In the genomic region with DNA sequence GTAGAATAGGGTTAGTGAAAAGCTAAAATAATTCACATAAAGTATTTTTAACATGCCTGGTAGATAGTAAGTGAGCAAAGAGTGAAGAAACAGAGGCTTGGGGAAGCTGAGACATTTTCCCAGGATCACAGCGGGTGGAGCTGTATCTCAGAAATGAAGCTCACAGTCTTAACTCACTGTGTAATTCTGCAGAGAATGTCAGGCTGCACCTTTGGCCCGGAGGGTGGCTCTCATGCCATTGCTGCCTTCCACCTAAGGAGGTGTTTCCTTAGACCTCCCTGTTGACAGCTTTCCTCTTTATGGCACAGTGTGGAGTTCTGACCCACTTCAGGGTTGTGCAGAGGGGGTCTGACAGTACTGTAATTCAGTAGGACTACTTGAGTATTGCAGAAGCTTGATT, we compare ENCODE assay signal across 26 cellular contexts. TPM values are rescaled to one million over a fixed set of nuclear protein-coding genes. Genes with fewer than 3 reads are reported as not detected.
"Had no signal": no experiment of that assay in that cellular context is flagged by ENCODE, and none has a peak within 500 bp of the region (broad histone marks: within the 10 kb centered on the region; RNA-seq: fewer than 3 reads in every experiment).

No MANE protein-coding gene starts in this region.

- H3K9me3 ChIP-seq: prostate gland, right atrium auricular region had no signal

- H3K27ac ChIP-seq: coronary artery, foreskin keratinocyte, left ventricle myocardium inferior, prostate gland, right atrium auricular region, transverse colon, WERI-Rb-1 had no signal

- H3K4me3 ChIP-seq: coronary artery, left ventricle myocardium inferior, prostate gland, right atrium auricular region, transverse colon had no signal

- H3K36me3 ChIP-seq: prostate gland, right atrium auricular region, transverse colon, WERI-Rb-1 had no signal

- H3K4me3 Mint-ChIP-seq: activated naive CD4-positive, alpha-beta T cell treated with anti-CD3 and anti-CD28 coated beads, Interleukin-2, amount 10 ng/mL, durations not matched to agents 7 days and 5 days; activated naive CD8-positive, alpha-beta T cell treated with anti-CD3 and anti-CD28 coated beads, Interleukin-2, amount 50 U/mL, for 24 hours had no signal

- H3K27me3 ChIP-seq: foreskin keratinocyte, right atrium auricular region, transverse colon had no signal

- ATAC-seq: activated naive CD8-positive, alpha-beta T cell treated with anti-CD3 and anti-CD28 coated beads, Interleukin-2, amount 50 U/mL, for 24 hours had no signal

- H3K27ac Mint-ChIP-seq: activated naive CD4-positive, alpha-beta T cell treated with anti-CD3 and anti-CD28 coated beads, Interleukin-2, amount 10 ng/mL, durations not matched to agents 7 days and 5 days; activated naive CD8-positive, alpha-beta T cell treated with anti-CD3 and anti-CD28 coated beads, Interleukin-2, amount 50 U/mL, for 24 hours had no signal

- H3K27me3 Mint-ChIP-seq: activated naive CD4-positive, alpha-beta T cell treated with anti-CD3 and anti-CD28 coated beads, Interleukin-2, amount 10 ng/mL, durations not matched to agents 7 days and 5 days; activated naive CD8-positive, alpha-beta T cell treated with anti-CD3 and anti-CD28 coated beads, Interleukin-2, amount 50 U/mL, for 24 hours had no signal

- DNase-seq: activated CD4-positive, alpha-beta T cell treated with anti-CD3 and anti-CD28 coated beads for 1 hour; activated CD8-positive, alpha-beta memory T cell treated with anti-CD3 and anti-CD28 coated beads for 24 hours; activated CD8-positive, alpha-beta memory T cell treated with anti-CD3 and anti-CD28 coated beads, Interleukin-2, amount 50 U/mL, for 48 hours; activated effector memory CD4-positive, alpha-beta T cell treated with Interleukin-2 at 50 U/mL for 16 hours; activated naive CD4-positive, alpha-beta T cell treated with anti-CD3 and anti-CD28 coated beads, Interleukin-2, amount 10 ng/mL, durations not matched to agents 7 days and 5 days; activated naive CD8-positive, alpha-beta T cell treated with anti-CD3 and anti-CD28 coated beads, Interleukin-2, amount 50 U/mL, for 24 hours; activated T-cell treated with anti-CD3 and anti-CD28 coated beads, Interleukin-2, amount 50 U/mL, for 48 hours; anterior cingulate cortex; foreskin keratinocyte; islet precursor cell; left ventricle myocardium inferior; mesendoderm; stimulated activated CD4-positive, alpha-beta T cell treated with anti-CD3 and anti-CD28 coated beads, Interleukin-12 subunit alpha, Interleukin-12 subunit beta, amount 100 ng/mL, for 4 hours; stimulated activated CD4-positive, alpha-beta T cell treated with anti-CD3 and anti-CD28 coated beads, Interleukin-1b, Interleukin-23, amount 100 ng/mL, for 48 hours; stimulated activated CD8-positive, alpha-beta memory T cell treated with anti-CD3 and anti-CD28 coated beads, Interleukin-4, amount 100 ng/mL, for 48 hours; stimulated activated naive CD4-positive, alpha-beta T cell; transverse colon; WERI-Rb-1 had no signal

RNA-seq across cellular contexts. Expression of gene IDI2, which starts 40.3 kb away (rescaled TPM):
- total RNA-seq: epithelial cell of proximal tubule; fibroblast of lung; foreskin keratinocyte; omental fat pad; prostate gland; subcutaneous adipose tissue; T-helper 2 cell treated with Interferon-gamma antibody and Interleukin-4, amounts not matched to agents 100 ng/mL and 5 ng/mL, for 36 hours; transverse colon had no signal
